In genomic region chr11:1744137-1744878, GRCh38 we compare ENCODE assay signal across 1 cellular context.
TF ChIP-seq lines count a peak whose summit lies in the region.

No MANE protein-coding gene starts in this region.

TF ChIP-seq in K562, 482 proteins besides CTCF, POLR2A, EP300 and RAD21:
- TF ChIP-seq MNT (conservative IDR thresholded peaks at IDR 0.05) = 0 out of 4 replicates have a peak, but pooled peaks have one; percentile 16 to 33
- TF ChIP-seq CBFB (CRISPR knock-in tag; IDR thresholded peaks at IDR 0.05) = no peak
- no peak for TF ChIP-seq SMARCA4 (IDR thresholded peaks at IDR 0.05)
- no peak for TF ChIP-seq SRSF1 (IDR thresholded peaks at IDR 0.05; ENCODE audit: low read depth, low read length)
- no peak for TF ChIP-seq CREB5 (CRISPR knock-in tag; IDR thresholded peaks at IDR 0.05)
- TF ChIP-seq NR2F6 (CRISPR knock-in tag; IDR thresholded peaks at IDR 0.05) = no peak
- TF ChIP-seq SREBF2 (CRISPR knock-in tag; IDR thresholded peaks at IDR 0.05) = no peak
- TF ChIP-seq MEIS2 (IDR thresholded peaks at IDR 0.05; ENCODE audit: partially characterized antibody) = no peak
- no peak for TF ChIP-seq MCM5 (IDR thresholded peaks at IDR 0.05; ENCODE audit: low read depth)
- no peak for TF ChIP-seq SAP30 (IDR thresholded peaks at IDR 0.05; ENCODE audit: borderline replicate concordance, insufficient read depth, low read depth, low read length, poor library complexity, severe bottlenecking)
- 0 out of 2 replicates have a peak, but pooled peaks have one; percentile 20 for TF ChIP-seq NFIC (IDR thresholded peaks at IDR 0.05)
- peak; percentile 32 for TF ChIP-seq USF2 (CRISPR knock-in tag; IDR thresholded peaks at IDR 0.05)
- TF ChIP-seq GABPA (tag; conservative IDR thresholded peaks at IDR 0.05; ENCODE audit: low read depth) = no peak
- no peak for TF ChIP-seq NR2C2 (CRISPR knock-in tag; IDR thresholded peaks at IDR 0.05)
- TF ChIP-seq NR2C2 (tag; IDR thresholded peaks at IDR 0.05) = no peak
- no peak for TF ChIP-seq ZEB2 (IDR thresholded peaks at IDR 0.05)
- no peak for TF ChIP-seq KAT7 (CRISPR knock-in tag; IDR thresholded peaks at IDR 0.05; ENCODE audit: borderline replicate concordance)
- TF ChIP-seq ZNF445 (CRISPR knock-in tag; IDR thresholded peaks at IDR 0.05; ENCODE audit: low read depth) = no peak
- no peak for TF ChIP-seq STAT6 (CRISPR knock-in tag; IDR thresholded peaks at IDR 0.05)
- TF ChIP-seq ATF2 (CRISPR knock-in tag; IDR thresholded peaks at IDR 0.05) = no peak
- peak; percentile 88 for TF ChIP-seq BHLHE40 (IDR thresholded peaks at IDR 0.05; ENCODE audit: low read length)
- TF ChIP-seq TSC22D4 (tag; IDR thresholded peaks at IDR 0.05) = no peak
- TF ChIP-seq NFXL1 (CRISPR knock-in tag; IDR thresholded peaks at IDR 0.05) = no peak
- TF ChIP-seq ZNF24 (IDR thresholded peaks at IDR 0.05) = no peak
- TF ChIP-seq FOXA1 (IDR thresholded peaks at IDR 0.05; ENCODE audit: borderline replicate concordance) = no peak
- no peak for TF ChIP-seq SMC3 (conservative IDR thresholded peaks at IDR 0.05; ENCODE audit: insufficient read depth, low read depth, low read length)
- no peak for TF ChIP-seq ZNF3 (CRISPR knock-in tag; IDR thresholded peaks at IDR 0.05)
- TF ChIP-seq VEZF1 (CRISPR knock-in tag; IDR thresholded peaks at IDR 0.05) = peak; percentile 33; the same call in 1 of the 2 replicates
- no peak for TF ChIP-seq MLLT1 (IDR thresholded peaks at IDR 0.05)
- TF ChIP-seq ZBTB9 (CRISPR knock-in tag; IDR thresholded peaks at IDR 0.05) = no peak
- peak; percentile 81 for TF ChIP-seq ZNF740 (CRISPR knock-in tag; IDR thresholded peaks at IDR 0.05)
- TF ChIP-seq ZNF740 (tag; IDR thresholded peaks at IDR 0.05) = peak in 1 of 2 experiments; percentile 81; a peak in 2 of 4 replicates
- no peak for TF ChIP-seq POLR2AphosphoS5 (IDR thresholded peaks at IDR 0.05; ENCODE audit: control insufficient read depth, insufficient read depth, low read depth, low read length)
- no peak for TF ChIP-seq ZNF316 (IDR thresholded peaks at IDR 0.05)
- TF ChIP-seq ZBTB5 (IDR thresholded peaks at IDR 0.05) = no peak
- TF ChIP-seq ZNF282 (CRISPR knock-in tag; IDR thresholded peaks at IDR 0.05) = no peak
- TF ChIP-seq USF1 (CRISPR knock-in tag; IDR thresholded peaks at IDR 0.05) = peak; percentile 59
- TF ChIP-seq ARID1B (IDR thresholded peaks at IDR 0.05) = no peak
- no peak for TF ChIP-seq FOXO4 (CRISPR knock-in tag; IDR thresholded peaks at IDR 0.05)
- TF ChIP-seq FOXK1 (CRISPR knock-in tag; IDR thresholded peaks at IDR 0.05; ENCODE audit: borderline replicate concordance) = no peak
- no peak for TF ChIP-seq BMI1 (IDR thresholded peaks at IDR 0.05; ENCODE audit: low read length)
